In the genomic region with DNA sequence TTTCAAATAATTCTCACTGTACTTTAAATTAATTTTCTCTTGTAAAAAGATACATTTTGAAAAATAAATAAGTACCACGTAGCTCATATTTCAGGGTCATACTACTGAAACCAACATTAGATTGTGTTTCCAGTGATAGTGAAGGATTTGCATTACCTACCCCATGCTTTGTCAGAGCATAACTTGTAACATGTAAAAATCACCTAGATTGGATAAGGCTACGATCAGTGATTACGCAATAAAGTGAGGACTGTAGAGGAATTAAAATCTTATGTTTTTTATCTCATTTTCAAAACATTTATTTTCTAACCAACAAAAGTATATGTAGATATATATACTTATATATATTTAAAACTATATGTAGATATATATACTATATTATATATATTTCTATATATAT, we compare ENCODE assay signal across 28 cellular contexts.
"Had no signal": no experiment of that assay in that cellular context is flagged by ENCODE, and none has a peak within 500 bp of the region (broad histone marks: within the 10 kb centered on the region; RNA-seq: fewer than 3 reads in every experiment).

No MANE protein-coding gene starts in this region.

- H3K4me1 ChIP-seq: left lung, lower lobe of right lung, pancreas, prostate gland, sigmoid colon, spleen, tibial nerve, vagina had no signal

- DNase-seq: hypothalamus; immature natural killer cell; kidney; left colon; left lung; lower lobe of right lung; mammary epithelial cell; mesenchymal stem cell; naive thymus-derived CD8-positive, alpha-beta T cell; nucleus accumbens; pancreas; posterior cingulate gyrus; retina; right cardiac atrium; sigmoid colon; small intestine; spleen; stimulated activated CD4-positive, alpha-beta T cell treated with anti-CD3 and anti-CD28 coated beads, Interleukin-2, amount 100 ng/mL, for 48 hours; stimulated activated CD4-positive, alpha-beta T cell treated with anti-CD3 and anti-CD28 coated beads, Interleukin-4, amount 100 ng/mL, for 4 hours; stimulated activated CD8-positive, alpha-beta memory T cell treated with anti-CD3 and anti-CD28 coated beads, Interleukin-4, amount 100 ng/mL, for 48 hours; stimulated activated naive CD4-positive, alpha-beta T cell treated with Interleukin-2 at 50 U/mL for 16 hours; stimulated activated naive CD8-positive, alpha-beta T cell treated with anti-CD3 and anti-CD28 coated beads, Interleukin-15, amount 100 ng/mL, for 72 hours; substantia nigra had no signal

- FAIRE-seq: islet of Langerhans, kidney, pancreas, small intestine had no signal

- H3K36me3 ChIP-seq: left lung, lower lobe of right lung, pancreas, prostate gland, sigmoid colon, spleen, tibial nerve, vagina had no signal

- H3K27ac ChIP-seq: left lung, lower lobe of right lung, pancreas, prostate gland, sigmoid colon, spleen, tibial nerve, vagina had no signal

- ATAC-seq: left colon; left lung; lower lobe of right lung; naive thymus-derived CD8-positive, alpha-beta T cell; pancreas; right cardiac atrium; stimulated activated memory B cell treated with anti-CD40 and anti-IgM and Interleukin-4, amounts not matched to agents 10 μg/mL and 1 μg/mL and 100 μg/mL, for 72 hours; stimulated activated naive CD8-positive, alpha-beta T cell treated with anti-CD3 and anti-CD28 coated beads, Interleukin-15, amount 100 ng/mL, for 72 hours had no signal

- H3K4me3 ChIP-seq: left lung, lower lobe of right lung, pancreas, prostate gland, sigmoid colon, spleen, tibial nerve, vagina had no signal

- H3K27me3 ChIP-seq: left lung, pancreas, sigmoid colon, spleen, tibial nerve, vagina had no signal

- H3K9me3 ChIP-seq: left lung, lower lobe of right lung, pancreas, prostate gland, sigmoid colon, spleen, tibial nerve, vagina had no signal
